ENCODE assay signal across 22 cellular contexts in genomic region chr1:5506634-5507033, GRCh38.
DNase-seq lines count a peak whose midpoint lies in the region; ATAC-seq and TF ChIP-seq lines count a peak whose summit lies in the region.
"Had no signal": no experiment of that assay in that cellular context is flagged by ENCODE, and none has a peak within 500 bp of the region (broad histone marks: within the 10 kb centered on the region; RNA-seq: fewer than 3 reads in every experiment).

No MANE protein-coding gene starts in this region.

- ATAC-seq in upper lobe of right lung, result no peak
- ATAC-seq in activated CD4-positive, alpha-beta T cell treated with anti-CD3 and anti-CD28 coated beads for 36 hours, result no peak
- ATAC-seq: A549, GM12878 had no signal

- H3K4me1 ChIP-seq in neuronal stem cell (ENCODE audit: control insufficient read depth in 2 of 2, insufficient read depth in 1 of 2, low read depth in 1 of 2, low read length in 2 of 2), result no peaks in the 10 kb centered on the region
- H3K4me1 ChIP-seq in upper lobe of right lung, result no peaks in the 10 kb centered on the region
- peaks cover 3% of the 10 kb centered on the region for H3K4me1 ChIP-seq in CD4-positive, alpha-beta memory T cell (ENCODE audit: insufficient read depth, low read length)
- H3K4me1 ChIP-seq: A549 had no signal

- no peak overlapping the region for H3K27ac Mint-ChIP-seq in activated T-cell treated with anti-CD3 and anti-CD28 coated beads, Interleukin-2, amount 50 U/mL, for 24 hours
- peak overlapping the region in 1 of 7 donors; percentile 7 for H3K27ac Mint-ChIP-seq in CD4-positive, alpha-beta memory T cell
- H3K27ac Mint-ChIP-seq in activated CD4-positive, alpha-beta T cell treated with anti-CD3 and anti-CD28 coated beads for 36 hours, result no peak overlapping the region
- H3K27ac Mint-ChIP-seq: B cell; CD4-positive, alpha-beta T cell had no signal

- no peak overlapping the region for H3K4me3 Mint-ChIP-seq in activated T-cell treated with anti-CD3 and anti-CD28 coated beads, Interleukin-2, amount 50 U/mL, for 24 hours
- no peak overlapping the region for H3K4me3 Mint-ChIP-seq in CD4-positive, alpha-beta memory T cell
- H3K4me3 Mint-ChIP-seq in activated CD4-positive, alpha-beta T cell treated with anti-CD3 and anti-CD28 coated beads for 36 hours, result no peak overlapping the region
- H3K4me3 Mint-ChIP-seq: B cell; CD4-positive, alpha-beta T cell; CD8-positive, alpha-beta memory T cell had no signal

- H4K8ac ChIP-seq in neuronal stem cell (ENCODE audit: low read depth, low read length), result no peak overlapping the region

- no peak overlapping the region for H2BK5ac ChIP-seq in neuronal stem cell (ENCODE audit: low read length)

- H3K79me1 ChIP-seq in neuronal stem cell (ENCODE audit: low read depth, low read length), result no peaks in the 10 kb centered on the region

- H3K36me3 Mint-ChIP-seq in activated T-cell treated with anti-CD3 and anti-CD28 coated beads, Interleukin-2, amount 50 U/mL, for 24 hours (ENCODE audit: low read depth), result no peaks in the 10 kb centered on the region
- H3K36me3 Mint-ChIP-seq in CD4-positive, alpha-beta memory T cell, result no peaks in the 10 kb centered on the region
- H3K36me3 Mint-ChIP-seq in activated CD4-positive, alpha-beta T cell treated with anti-CD3 and anti-CD28 coated beads for 36 hours (ENCODE audit: low read depth), result no peaks in the 10 kb centered on the region
- H3K36me3 Mint-ChIP-seq: CD8-positive, alpha-beta memory T cell had no signal

- no peak overlapping the region for H4K91ac ChIP-seq in neuronal stem cell (ENCODE audit: low read depth, low read length, poor library complexity)

- H3K27ac ChIP-seq in neuronal stem cell (replicated peaks; ENCODE audit: low read length) (no peak overlapping the region), upper lobe of right lung (no peak overlapping the region)
- no peak overlapping the region for H3K27ac ChIP-seq in CD4-positive, alpha-beta memory T cell (ENCODE audit: low read depth, low read length)
- H3K27ac ChIP-seq: 22Rv1; A549; BLaER1 treated with 17β-estradiol and CSF1 and Interleukin-3, amounts not matched to agents 10 nM and 100 nM; C4-2B had no signal

- peaks cover 5% of the 10 kb centered on the region for H3K4me1 Mint-ChIP-seq in activated T-cell treated with anti-CD3 and anti-CD28 coated beads, Interleukin-2, amount 50 U/mL, for 24 hours (ENCODE audit: low read depth)
- H3K4me1 Mint-ChIP-seq in CD4-positive, alpha-beta memory T cell, result peaks cover 0 to 5% (median 2%) of the 10 kb centered on the region in 4 donors
- peaks cover 2% of the 10 kb centered on the region for H3K4me1 Mint-ChIP-seq in activated CD4-positive, alpha-beta T cell treated with anti-CD3 and anti-CD28 coated beads for 36 hours
- H3K4me1 Mint-ChIP-seq: B cell had no signal

- H3K9ac ChIP-seq in neuronal stem cell (ENCODE audit: low read depth, low read length, poor library complexity), result no peak overlapping the region
- H3K9ac ChIP-seq: BLaER1 treated with 17β-estradiol and CSF1 and Interleukin-3, amounts not matched to agents 10 nM and 100 nM had no signal

- no peak overlapping the region for H3K14ac ChIP-seq in neuronal stem cell (ENCODE audit: low read length)

- H2AFZ ChIP-seq in neuronal stem cell (ENCODE audit: low read length), result no peak overlapping the region

- POLR2A ChIA-PET in CD4-positive, alpha-beta memory T cell (lab: Charles Lee; ENCODE audit: partially characterized antibody), result no interaction called here
- POLR2A ChIA-PET in activated CD4-positive, alpha-beta T cell treated with anti-CD3 and anti-CD28 coated beads for 36 hours (lab: Charles Lee), result no interaction called here

- no peaks in the 10 kb centered on the region for H3K9me3 ChIP-seq in neuronal stem cell (replicated peaks in 1 of 2; ENCODE audit: control insufficient read depth in 2 of 2, insufficient read depth in 1 of 2, low read depth in 1 of 2, low read length in 2 of 2)
- no peaks in the 10 kb centered on the region for H3K9me3 ChIP-seq in upper lobe of right lung
- H3K9me3 ChIP-seq in CD4-positive, alpha-beta memory T cell (ENCODE audit: control insufficient read depth in 1 of 2, low read length in 2 of 2), result no peaks in the 10 kb centered on the region
- H3K9me3 ChIP-seq: A549; BLaER1 treated with 17β-estradiol and CSF1 and Interleukin-3, amounts not matched to agents 10 nM and 100 nM had no signal

- H2AK5ac ChIP-seq in neuronal stem cell (ENCODE audit: low read depth, low read length), result peak overlapping the region; percentile 42

- no CpG with 5 or more reads among the region's 11 CpGs for WGBS in neuronal stem cell (ENCODE audit: extremely low coverage in 2 of 2, insufficient read length in 2 of 2, insufficient replicate concordance in 1 of 2), 2 donors

- H3K27me3 ChIP-seq in neuronal stem cell (ENCODE audit: control insufficient read depth in 3 of 3, insufficient read depth in 3 of 3, low read depth in 1 of 3, low read length in 3 of 3), result peaks cover 0 to 14% (median 0%) of the 10 kb centered on the region in 3 experiments
- H3K27me3 ChIP-seq in upper lobe of right lung, result peaks cover 31% of the 10 kb centered on the region
- no peaks in the 10 kb centered on the region for H3K27me3 ChIP-seq in CD4-positive, alpha-beta memory T cell (ENCODE audit: insufficient read depth, low read length)

- no peaks in the 10 kb centered on the region for H3K9me3 Mint-ChIP-seq in activated T-cell treated with anti-CD3 and anti-CD28 coated beads, Interleukin-2, amount 50 U/mL, for 24 hours
- H3K9me3 Mint-ChIP-seq in CD4-positive, alpha-beta memory T cell, result no peaks in the 10 kb centered on the region
- no peaks in the 10 kb centered on the region for H3K9me3 Mint-ChIP-seq in activated CD4-positive, alpha-beta T cell treated with anti-CD3 and anti-CD28 coated beads for 36 hours (ENCODE audit: low read depth)
- H3K9me3 Mint-ChIP-seq: CD4-positive, alpha-beta T cell; CD8-positive, alpha-beta memory T cell had no signal

- H3K4me3 ChIP-seq in neuronal stem cell (ENCODE audit: low read length in 2 of 2) (peak overlapping the region in 1 of 2 donors; percentile 33), upper lobe of right lung (no peak overlapping the region)
- no peak overlapping the region for H3K4me3 ChIP-seq in CD4-positive, alpha-beta memory T cell (ENCODE audit: low read length in 2 of 2)
- H3K4me3 ChIP-seq: A549; BLaER1 treated with 17β-estradiol and CSF1 and Interleukin-3, amounts not matched to agents 10 nM and 100 nM; GM12878 had no signal

- no peak overlapping the region for H2BK120ac ChIP-seq in neuronal stem cell (ENCODE audit: low read depth, low read length)

- CTCF ChIA-PET in CD4-positive, alpha-beta memory T cell (lab: Charles Lee; ENCODE audit: partially characterized antibody), result interaction anchor here (1.2 kb wide), 1 partner anchor 8 kb away, joined by 6 read pairs; no protein-coding TSS in a partner anchor
- CTCF ChIA-PET in activated CD4-positive, alpha-beta T cell treated with anti-CD3 and anti-CD28 coated beads for 36 hours (lab: Charles Lee), result no interaction called here

- no peak for TF ChIP-seq CTCF in upper lobe of right lung (IDR thresholded peaks at IDR 0.05)

- H3K36me3 ChIP-seq in neuronal stem cell (replicated peaks in 1 of 2; ENCODE audit: control insufficient read depth in 2 of 2, insufficient read depth in 2 of 2, low read length in 2 of 2), result no peaks in the 10 kb centered on the region
- H3K36me3 ChIP-seq in upper lobe of right lung, result no peaks in the 10 kb centered on the region
- H3K36me3 ChIP-seq in CD4-positive, alpha-beta memory T cell (ENCODE audit: insufficient read depth, low read length), result no peaks in the 10 kb centered on the region
- H3K36me3 ChIP-seq: BLaER1 treated with 17β-estradiol and CSF1 and Interleukin-3, amounts not matched to agents 10 nM and 100 nM had no signal

- DNase-seq in activated T-cell treated with anti-CD3 and anti-CD28 coated beads, Interleukin-2, amount 50 U/mL, for 24 hours, result peak; percentile 12
- DNase-seq in activated T-cell treated with anti-CD3 and anti-CD28 coated beads for 4 hours (no peak), neuronal stem cell (ENCODE audit: low spot score) (no peak), upper lobe of right lung (peak; percentile 31), NOMO-1 treated with DMSO at 0.1 percent for 48 hours (lab: John Stamatoyannopoulos, UW; ENCODE audit: unreplicated experiment) (no peak)
- DNase-seq in CD4-positive, alpha-beta memory T cell, result no peak
- no peak for DNase-seq in activated CD4-positive, alpha-beta T cell treated with anti-CD3 and anti-CD28 coated beads for 36 hours
- DNase-seq: AML-193; CD4-positive, alpha-beta T cell; CD8-positive, alpha-beta memory T cell; DMS 273 treated with DMSO at 0.1 percent for 48 hours; DMS53; DMS79; DND-41; EL; GDM1 had no signal

- H3K23ac ChIP-seq in neuronal stem cell (ENCODE audit: low read depth, low read length, poor library complexity), result peak overlapping the region; percentile 22

- no peak overlapping the region for H3K4me2 ChIP-seq in neuronal stem cell (ENCODE audit: insufficient read depth, low read length, poor library complexity, severe bottlenecking)
- H3K4me2 ChIP-seq: A549; BLaER1 treated with 17β-estradiol and CSF1 and Interleukin-3, amounts not matched to agents 10 nM and 100 nM had no signal

- no peak overlapping the region for H3K4ac ChIP-seq in neuronal stem cell (ENCODE audit: low read length)

- H2BK15ac ChIP-seq in neuronal stem cell (ENCODE audit: low read length), result peak overlapping the region; percentile 12

- peak overlapping the region; percentile 38 for H3K18ac ChIP-seq in neuronal stem cell (ENCODE audit: low read length)

- peaks cover 9% of the 10 kb centered on the region for H3K27me3 Mint-ChIP-seq in activated T-cell treated with anti-CD3 and anti-CD28 coated beads, Interleukin-2, amount 50 U/mL, for 24 hours
- H3K27me3 Mint-ChIP-seq in CD4-positive, alpha-beta memory T cell, result peaks cover 0 to 17% of the 10 kb centered on the region in 2 donors
- H3K27me3 Mint-ChIP-seq in activated CD4-positive, alpha-beta T cell treated with anti-CD3 and anti-CD28 coated beads for 36 hours, result peaks cover 4% of the 10 kb centered on the region

- intact Hi-C loops in upper lobe of right lung (cut with DNase I), result no loop called here
- intact Hi-C loops in CD4-positive, alpha-beta memory T cell (cut with micrococcal nuclease), result no loop called here
- intact Hi-C loops in activated CD4-positive, alpha-beta T cell treated with anti-CD3 and anti-CD28 coated beads for 36 hours (cut with DNase I, micrococcal nuclease), result no loop called here

- no peak overlapping the region for H2BK12ac ChIP-seq in neuronal stem cell (ENCODE audit: low read length)

Comparison
In these comparisons a context has a peak if more than half of its experiments do, and no peak if none do; other contexts are left out.
1. DNase-seq: peak in activated T-cell treated with anti-CD3 and anti-CD28 coated beads, Interleukin-2, amount 50 U/mL, for 24 hours (single experiment) and upper lobe of right lung (single experiment); none in activated T-cell treated with anti-CD3 and anti-CD28 coated beads for 4 hours (single experiment), neuronal stem cell (single experiment), CD4-positive, alpha-beta memory T cell (0 of 5), NOMO-1 treated with DMSO at 0.1 percent for 48 hours (single experiment) and activated CD4-positive, alpha-beta T cell treated with anti-CD3 and anti-CD28 coated beads for 36 hours (single experiment).